In genomic region chr21:46636550-46637289, GRCh38 we compare ENCODE assay signal across 9 cellular contexts. TPM values are rescaled to one million over a fixed set of nuclear protein-coding genes. Genes with fewer than 3 reads are reported as not detected.
A peak's percentile ranks its signal among the peaks of the same experiment; 100 is the strongest.
DNase-seq lines count a peak whose midpoint lies in the region; FAIRE-seq and TF ChIP-seq lines count a peak whose summit lies in the region.
"Had no signal": no experiment of that assay in that cellular context is flagged by ENCODE, and none has a peak within 500 bp of the region (broad histone marks: within the 10 kb centered on the region; RNA-seq: fewer than 3 reads in every experiment).

No MANE protein-coding gene starts in this region.

- CTCF ChIA-PET in BJ (lab: Yijun Ruan, JAX), result interaction anchor here (1.1 to 2.1 kb wide), 5 partner anchors 10 to 494 kb away, joined by 3 to 8 read pairs (median 6); no protein-coding TSS in a partner anchor

- no peak for DNase-seq in BJ (ENCODE audit: low read depth)
- DNase-seq in dorsolateral prefrontal cortex, result no peak
- no peak for DNase-seq in HTR-8/SVneo (ENCODE audit: insufficient read length, low spot score)
- DNase-seq in RCC 7860 (ENCODE audit: low spot score), result no peak
- no peak for DNase-seq in putamen (ENCODE audit: low spot score)
- DNase-seq in stimulated activated CD4-positive, alpha-beta T cell treated with anti-CD3 and anti-CD28 coated beads, Interleukin-4, amount 100 ng/mL, for 1 hour, result no peak

- H3K36me3 ChIP-seq in BJ (ENCODE audit: control insufficient read depth, insufficient read depth, low read length) (peaks cover 4% of the 10 kb centered on the region), OCI-LY1 (ENCODE audit: insufficient read depth, low read length) (0 out of 2 replicates have a peak, but pooled peaks cover 7% of the 10 kb centered on the region), neural cell (ENCODE audit: insufficient read depth, low read length) (peaks cover 5% of the 10 kb centered on the region)

- peaks cover 37% of the 10 kb centered on the region for H3K4me1 ChIP-seq in OCI-LY1 (ENCODE audit: insufficient read depth, low read length, severe bottlenecking)

- H4K20me1 ChIP-seq in OCI-LY1 (ENCODE audit: insufficient read depth, low read length) (no peaks in the 10 kb centered on the region), neural cell (ENCODE audit: insufficient read depth) (peaks cover 2% of the 10 kb centered on the region)

- FAIRE-seq in HTR-8/SVneo (lab: Jason Lieb, UNC) (no peak), RCC 7860 (lab: Jason Lieb, UNC) (no peak)
- FAIRE-seq: colon had no signal

- TF ChIP-seq RAD21 in neural cell (conservative IDR thresholded peaks at IDR 0.05), result no peak

- H3K9ac ChIP-seq in OCI-LY1 (ENCODE audit: low read length) (peak overlapping the region; percentile 76; the same call in 1 of the 2 replicates), neural cell (ENCODE audit: low read length) (peak overlapping the region; percentile 90)

- H3F3A ChIP-seq in OCI-LY1 (ENCODE audit: insufficient read depth, low read length) (peaks cover 4% of the 10 kb centered on the region; the same call in 1 of the 2 replicates), neural cell (ENCODE audit: insufficient read depth, low read length, poor library complexity, severe bottlenecking) (peaks cover 4% of the 10 kb centered on the region)

- H3K4me3 ChIP-seq in BJ (ENCODE audit: low read depth, low read length) (peak overlapping the region; percentile 80), OCI-LY1 (ENCODE audit: low read depth, low read length, poor library complexity, severe bottlenecking) (peak overlapping the region; percentile 81), dorsolateral prefrontal cortex (peak overlapping the region; percentile 69 to 100 (median 96)), neural cell (ENCODE audit: low read length) (peak overlapping the region; percentile 80)

- H3K27me3 ChIP-seq in BJ (ENCODE audit: control insufficient read depth, insufficient read depth, low read length) (no peaks in the 10 kb centered on the region), OCI-LY1 (ENCODE audit: insufficient read depth, low read length) (no peaks in the 10 kb centered on the region), dorsolateral prefrontal cortex (no peaks in the 10 kb centered on the region), neural cell (ENCODE audit: insufficient read depth, low read depth, low read length) (no peaks in the 10 kb centered on the region)

- no peak for TF ChIP-seq CTCF in BJ (IDR thresholded peaks at IDR 0.05; ENCODE audit: insufficient read depth, low read depth, low read length)
- no peak for TF ChIP-seq CTCF in OCI-LY1 (IDR thresholded peaks at IDR 0.05; ENCODE audit: low read length)
- no peak for TF ChIP-seq CTCF in dorsolateral prefrontal cortex (IDR thresholded peaks at IDR 0.05 in 54 of 56, conservative IDR thresholded peaks at IDR 0.05 in 2 of 56; ENCODE audit: low read depth in 1 of 56, partially characterized antibody in 56 of 56)
- no peak for TF ChIP-seq CTCF in neural cell (IDR thresholded peaks at IDR 0.05; ENCODE audit: poor library complexity, severe bottlenecking)

- H3K79me2 ChIP-seq in OCI-LY1 (ENCODE audit: insufficient read depth, low read length), result no peaks in the 10 kb centered on the region
- H3K79me2 ChIP-seq in neural cell (replicated peaks; ENCODE audit: insufficient read depth, low read length), result peaks cover 54% of the 10 kb centered on the region

- H3K9me3 ChIP-seq in OCI-LY1 (ENCODE audit: low read length) (no peaks in the 10 kb centered on the region), neural cell (ENCODE audit: low read length) (no peaks in the 10 kb centered on the region)

- H3K4me2 ChIP-seq in OCI-LY1 (ENCODE audit: low read length), result peak overlapping the region; percentile 93
- peak overlapping the region; percentile 85 for H3K4me2 ChIP-seq in neural cell (ENCODE audit: low read length)

- POLR2A ChIA-PET in BJ (lab: Charles Lee), result no interaction called here

- intact Hi-C loops in dorsolateral prefrontal cortex (cut with DNase I), result no loop called here

- H3K9me2 ChIP-seq in OCI-LY1 (ENCODE audit: low read depth, low read length) (no peaks in the 10 kb centered on the region), neural cell (ENCODE audit: insufficient read depth, low read length) (no peaks in the 10 kb centered on the region)

- H3K27ac ChIP-seq in OCI-LY1 (ENCODE audit: low read depth, low read length, poor library complexity, severe bottlenecking), result peak overlapping the region; percentile 0
- peak overlapping the region in 54 of 59 donors; percentile 23 to 100 (median 99) for H3K27ac ChIP-seq in dorsolateral prefrontal cortex
- peak overlapping the region; percentile 90 for H3K27ac ChIP-seq in neural cell (ENCODE audit: low read length)

- H2AFZ ChIP-seq in OCI-LY1 (ENCODE audit: low read length), result no peak overlapping the region
- no peak overlapping the region for H2AFZ ChIP-seq in neural cell (ENCODE audit: low read depth, low read length)

- TF ChIP-seq EP300 in neural cell (conservative IDR thresholded peaks at IDR 0.05; ENCODE audit: poor library complexity, severe bottlenecking), result no peak

TF ChIP-seq in neural cell, 6 proteins besides CTCF, POLR2A, EP300 and RAD21:
- no peak for TF ChIP-seq SMC3 (conservative IDR thresholded peaks at IDR 0.05; ENCODE audit: poor library complexity)
- no peak for TF ChIP-seq MXI1 (conservative IDR thresholded peaks at IDR 0.05; ENCODE audit: poor library complexity, severe bottlenecking)
- TF ChIP-seq EZH2 (IDR thresholded peaks at IDR 0.05; ENCODE audit: borderline replicate concordance, insufficient read depth, low read length, poor library complexity, severe bottlenecking), result no peak
- TF ChIP-seq, protein P1, sequence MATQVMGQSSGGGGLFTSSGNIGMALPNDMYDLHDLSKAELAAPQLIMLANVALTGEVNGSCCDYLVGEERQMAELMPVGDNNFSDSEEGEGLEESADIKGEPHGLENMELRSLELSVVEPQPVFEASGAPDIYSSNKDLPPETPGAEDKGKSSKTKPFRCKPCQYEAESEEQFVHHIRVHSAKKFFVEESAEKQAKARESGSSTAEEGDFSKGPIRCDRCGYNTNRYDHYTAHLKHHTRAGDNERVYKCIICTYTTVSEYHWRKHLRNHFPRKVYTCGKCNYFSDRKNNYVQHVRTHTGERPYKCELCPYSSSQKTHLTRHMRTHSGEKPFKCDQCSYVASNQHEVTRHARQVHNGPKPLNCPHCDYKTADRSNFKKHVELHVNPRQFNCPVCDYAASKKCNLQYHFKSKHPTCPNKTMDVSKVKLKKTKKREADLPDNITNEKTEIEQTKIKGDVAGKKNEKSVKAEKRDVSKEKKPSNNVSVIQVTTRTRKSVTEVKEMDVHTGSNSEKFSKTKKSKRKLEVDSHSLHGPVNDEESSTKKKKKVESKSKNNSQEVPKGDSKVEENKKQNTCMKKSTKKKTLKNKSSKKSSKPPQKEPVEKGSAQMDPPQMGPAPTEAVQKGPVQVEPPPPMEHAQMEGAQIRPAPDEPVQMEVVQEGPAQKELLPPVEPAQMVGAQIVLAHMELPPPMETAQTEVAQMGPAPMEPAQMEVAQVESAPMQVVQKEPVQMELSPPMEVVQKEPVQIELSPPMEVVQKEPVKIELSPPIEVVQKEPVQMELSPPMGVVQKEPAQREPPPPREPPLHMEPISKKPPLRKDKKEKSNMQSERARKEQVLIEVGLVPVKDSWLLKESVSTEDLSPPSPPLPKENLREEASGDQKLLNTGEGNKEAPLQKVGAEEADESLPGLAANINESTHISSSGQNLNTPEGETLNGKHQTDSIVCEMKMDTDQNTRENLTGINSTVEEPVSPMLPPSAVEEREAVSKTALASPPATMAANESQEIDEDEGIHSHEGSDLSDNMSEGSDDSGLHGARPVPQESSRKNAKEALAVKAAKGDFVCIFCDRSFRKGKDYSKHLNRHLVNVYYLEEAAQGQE (IDR thresholded peaks at IDR 0.05; ENCODE audit: borderline replicate concordance), result no peak
- no peak for TF ChIP-seq POLR2AphosphoS5 (IDR thresholded peaks at IDR 0.05)
- TF ChIP-seq TAF1 (IDR thresholded peaks at IDR 0.05; ENCODE audit: low read depth), result no peak
TF ChIP-seq in neural cell: peak in this region for 0.

RNA-seq across cellular contexts. Expression of gene PRMT2, which starts 1.2 kb away (rescaled TPM):
- polyA plus RNA-seq in BJ (2011; rRNA removed), result 168 and 241 TPM in 2 replicates
- 52.9 and 93.9 TPM in 2 replicates for polyA minus RNA-seq in BJ (2011; rRNA and poly(A)+ RNA removed)
- 100 to 1,000 TPM in 107 of 120 experiments, 10 to 100 TPM in 13; 91.1 to 161 (median 119) TPM for total RNA-seq in dorsolateral prefrontal cortex
- 313 and 343 TPM in 2 replicates for polyA plus RNA-seq in neural cell
- 263 and 269 TPM in 2 replicates for polyA minus RNA-seq in neural cell

RNA-seq across cellular contexts. Expression of gene S100B, which starts 31.8 kb away (rescaled TPM):
- polyA plus RNA-seq in BJ (2011; rRNA removed), result not detected in 2 replicates
- polyA minus RNA-seq in BJ (2011; rRNA and poly(A)+ RNA removed), result not detected in 2 replicates
- 100 to 1,000 TPM; 128 to 991 (median 344) TPM for total RNA-seq in dorsolateral prefrontal cortex
- polyA plus RNA-seq in neural cell, result 1.4 TPM in 1 of 2 replicates, not detected in the other
- not detected in 2 replicates for polyA minus RNA-seq in neural cell

Comparison
In these comparisons a context has a peak if more than half of its experiments do, and no peak if none do; other contexts are left out.
1. H3K27ac ChIP-seq: peak in every context shown above with its lines; median percentile 99 in dorsolateral prefrontal cortex; 90 in neural cell; 0 in OCI-LY1.